In the genomic region with DNA sequence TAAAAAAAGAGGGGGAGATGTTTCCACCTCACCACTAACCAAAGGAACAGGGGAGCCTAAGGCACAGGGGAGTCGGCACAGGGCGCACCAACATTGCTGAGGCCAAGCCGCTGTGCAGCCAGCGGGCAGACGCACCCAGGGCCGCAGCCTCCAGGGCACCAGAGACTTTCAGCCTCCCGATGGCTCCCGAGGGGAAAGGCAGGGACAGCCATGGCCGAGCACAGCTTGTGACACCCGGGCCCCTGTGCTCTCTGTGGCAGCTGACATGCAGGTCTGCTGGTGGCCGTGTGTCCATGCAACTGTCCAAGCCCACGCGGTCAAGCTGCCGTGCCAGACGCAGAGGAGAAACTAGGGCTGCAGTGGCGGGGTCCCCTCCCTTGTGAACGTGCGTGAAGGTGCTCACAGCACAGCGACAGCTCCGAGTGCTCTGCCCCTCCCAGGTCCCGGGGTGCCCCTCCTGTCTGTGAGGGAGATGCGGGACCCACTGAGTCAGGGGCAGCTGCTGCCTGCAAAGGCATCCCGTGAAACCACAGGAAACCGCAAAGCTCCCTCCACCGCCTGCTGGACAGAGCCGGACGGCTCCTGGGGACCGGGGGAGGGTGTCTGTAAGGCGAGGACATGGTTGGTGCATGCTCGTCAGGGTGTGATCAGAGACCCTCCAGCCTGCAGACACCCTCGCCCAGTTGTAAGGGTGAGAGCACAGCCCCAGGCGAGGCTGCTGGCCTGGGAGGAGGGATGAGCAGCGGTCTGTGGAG, we compare ENCODE assay signal across 27 cellular contexts. TPM values are rescaled to one million over a fixed set of nuclear protein-coding genes. Genes with fewer than 3 reads are reported as not detected.
"Had no signal": no experiment of that assay in that cellular context is flagged by ENCODE, and none has a peak within 500 bp of the region (broad histone marks: within the 10 kb centered on the region; RNA-seq: fewer than 3 reads in every experiment).

No MANE protein-coding gene starts in this region.

- DNase-seq: activated CD4-positive, alpha-beta T cell treated with anti-CD3 and anti-CD28 coated beads, Interleukin-2, amount 50 U/mL, for 1 hour; activated CD4-positive, CD25-positive, alpha-beta regulatory T cell treated with anti-CD3 and anti-CD28 coated beads, Interleukin-2, amount 50 U/mL, for 72 hours; activated CD8-positive, alpha-beta memory T cell treated with anti-CD3 and anti-CD28 coated beads, Interleukin-2, amount 50 U/mL, for 48 hours; activated naive CD4-positive, alpha-beta T cell treated with Interleukin-2 at 50 U/mL for 16 hours; activated naive CD8-positive, alpha-beta T cell treated with anti-CD3 and anti-CD28 coated beads for 36 hours; activated T-cell treated with anti-CD3 and anti-CD28 coated beads, Interleukin-2, amount 50 U/mL, for 4 hours; central memory CD4-positive, alpha-beta T cell; dermis blood vessel endothelial cell; effector memory CD4-positive, alpha-beta T cell; foreskin melanocyte; hippocampal formation; nucleus accumbens; sigmoid colon; stimulated activated CD4-positive, alpha-beta T cell treated with anti-CD3 and anti-CD28 coated beads, Interleukin-4, amount 100 ng/mL, for 1 hour; stimulated activated naive CD4-positive, alpha-beta T cell treated with Interleukin-2 at 50 U/mL for 16 hours; T-cell; thyroid gland; WERI-Rb-1 had no signal

- H3K27me3 Mint-ChIP-seq: activated naive CD8-positive, alpha-beta T cell treated with anti-CD3 and anti-CD28 coated beads for 36 hours; T-cell had no signal

- H3K27me3 ChIP-seq: thyroid gland had no signal

- H3K9me3 ChIP-seq: thyroid gland had no signal

- ATAC-seq: activated T-cell treated with anti-CD3 and anti-CD28 coated beads, Interleukin-2, amount 50 U/mL, for 4 hours; T-cell had no signal

- H3K36me3 ChIP-seq: sigmoid colon, thyroid gland, WERI-Rb-1 had no signal

- H3K4me1 ChIP-seq: sigmoid colon, thyroid gland had no signal

- H3K27ac Mint-ChIP-seq: activated naive CD8-positive, alpha-beta T cell treated with anti-CD3 and anti-CD28 coated beads for 36 hours; activated T-helper 2 cell treated with anti-CD3 and anti-CD28 coated beads, Interferon-gamma antibody, Interleukin-2, Interleukin-4, amounts not matched to agents 10 μg/mL and 5 μg/mL and 100 μg/mL, durations not matched to agents 14 hours and 24 hours and 36 hours; memory B cell; nephron; T-cell; T-helper 2 cell treated with Interferon-gamma antibody and Interleukin-4, amounts not matched to agents 5 μg/mL and 100 μg/mL, for 36 hours had no signal

- H3K4me3 Mint-ChIP-seq: activated naive CD8-positive, alpha-beta T cell treated with anti-CD3 and anti-CD28 coated beads for 36 hours; activated T-cell treated with anti-CD3 and anti-CD28 coated beads, Interleukin-2, amount 50 U/mL, for 4 hours; memory B cell; nephron; T-cell; T-helper 2 cell treated with Interferon-gamma antibody and Interleukin-4, amounts not matched to agents 5 μg/mL and 100 μg/mL, for 36 hours had no signal

- H3K27ac ChIP-seq: sigmoid colon, thyroid gland, WERI-Rb-1 had no signal

- H3K4me3 ChIP-seq: sigmoid colon, thyroid gland had no signal

- H3K36me3 Mint-ChIP-seq: memory B cell had no signal

RNA-seq across cellular contexts. Expression of gene KRTAP10-11, which starts 2.5 kb away (rescaled TPM):
- total RNA-seq: activated CD8-positive, alpha-beta memory T cell treated with anti-CD3 and anti-CD28 coated beads for 36 hours; activated naive CD8-positive, alpha-beta T cell treated with anti-CD3 and anti-CD28 coated beads for 36 hours; activated T-cell treated with anti-CD3 and anti-CD28 coated beads, Interleukin-2, amount 50 U/mL, for 4 hours; activated T-helper 2 cell treated with anti-CD3 and anti-CD28 coated beads, Interferon-gamma antibody, Interleukin-2, Interleukin-4, amounts not matched to agents 10 μg/mL and 5 μg/mL and 100 μg/mL, durations not matched to agents 14 hours and 24 hours and 36 hours; astrocyte; dermis blood vessel endothelial cell; liver; sigmoid colon; subcutaneous adipose tissue; T-cell; thyroid gland had no signal
- polyA plus RNA-seq: esophagus, liver, sigmoid colon had no signal

RNA-seq across cellular contexts. Expression of gene KRTAP12-4, which starts 5.7 kb away (rescaled TPM):
- total RNA-seq: activated CD8-positive, alpha-beta memory T cell treated with anti-CD3 and anti-CD28 coated beads for 36 hours; activated naive CD8-positive, alpha-beta T cell treated with anti-CD3 and anti-CD28 coated beads for 36 hours; activated T-cell treated with anti-CD3 and anti-CD28 coated beads, Interleukin-2, amount 50 U/mL, for 4 hours; activated T-helper 2 cell treated with anti-CD3 and anti-CD28 coated beads, Interferon-gamma antibody, Interleukin-2, Interleukin-4, amounts not matched to agents 10 μg/mL and 5 μg/mL and 100 μg/mL, durations not matched to agents 14 hours and 24 hours and 36 hours; astrocyte; dermis blood vessel endothelial cell; liver; sigmoid colon; subcutaneous adipose tissue; T-cell; thyroid gland had no signal
- polyA plus RNA-seq: esophagus, liver, sigmoid colon had no signal

RNA-seq across cellular contexts. Expression of gene KRTAP12-3, which starts 9.0 kb away (rescaled TPM):
- total RNA-seq: activated CD8-positive, alpha-beta memory T cell treated with anti-CD3 and anti-CD28 coated beads for 36 hours; activated naive CD8-positive, alpha-beta T cell treated with anti-CD3 and anti-CD28 coated beads for 36 hours; activated T-cell treated with anti-CD3 and anti-CD28 coated beads, Interleukin-2, amount 50 U/mL, for 4 hours; activated T-helper 2 cell treated with anti-CD3 and anti-CD28 coated beads, Interferon-gamma antibody, Interleukin-2, Interleukin-4, amounts not matched to agents 10 μg/mL and 5 μg/mL and 100 μg/mL, durations not matched to agents 14 hours and 24 hours and 36 hours; astrocyte; dermis blood vessel endothelial cell; liver; sigmoid colon; subcutaneous adipose tissue; T-cell; thyroid gland had no signal
- polyA plus RNA-seq: esophagus, liver, sigmoid colon had no signal

RNA-seq across cellular contexts. Expression of gene KRTAP10-10, which starts 11.6 kb away (rescaled TPM):
- total RNA-seq: activated CD8-positive, alpha-beta memory T cell treated with anti-CD3 and anti-CD28 coated beads for 36 hours; activated naive CD8-positive, alpha-beta T cell treated with anti-CD3 and anti-CD28 coated beads for 36 hours; activated T-cell treated with anti-CD3 and anti-CD28 coated beads, Interleukin-2, amount 50 U/mL, for 4 hours; activated T-helper 2 cell treated with anti-CD3 and anti-CD28 coated beads, Interferon-gamma antibody, Interleukin-2, Interleukin-4, amounts not matched to agents 10 μg/mL and 5 μg/mL and 100 μg/mL, durations not matched to agents 14 hours and 24 hours and 36 hours; astrocyte; dermis blood vessel endothelial cell; liver; sigmoid colon; subcutaneous adipose tissue; T-cell; thyroid gland had no signal
- polyA plus RNA-seq: esophagus, liver, sigmoid colon had no signal

RNA-seq across cellular contexts. Expression of gene KRTAP12-2, which starts 18.0 kb away (rescaled TPM):
- total RNA-seq: activated CD8-positive, alpha-beta memory T cell treated with anti-CD3 and anti-CD28 coated beads for 36 hours; activated naive CD8-positive, alpha-beta T cell treated with anti-CD3 and anti-CD28 coated beads for 36 hours; activated T-cell treated with anti-CD3 and anti-CD28 coated beads, Interleukin-2, amount 50 U/mL, for 4 hours; activated T-helper 2 cell treated with anti-CD3 and anti-CD28 coated beads, Interferon-gamma antibody, Interleukin-2, Interleukin-4, amounts not matched to agents 10 μg/mL and 5 μg/mL and 100 μg/mL, durations not matched to agents 14 hours and 24 hours and 36 hours; astrocyte; dermis blood vessel endothelial cell; liver; sigmoid colon; subcutaneous adipose tissue; T-cell had no signal
- polyA plus RNA-seq: esophagus, liver, sigmoid colon had no signal
